ENCODE assay signal across 19 cellular contexts in genomic region chr12:106243620-106244019, GRCh38. TPM values are rescaled to one million over a fixed set of nuclear protein-coding genes. Genes with fewer than 3 reads are reported as not detected.
DNase-seq lines count a peak whose midpoint lies in the region; ATAC-seq, FAIRE-seq and TF ChIP-seq lines count a peak whose summit lies in the region.
"Had no signal": no experiment of that assay in that cellular context is flagged by ENCODE, and none has a peak within 500 bp of the region (broad histone marks: within the 10 kb centered on the region; RNA-seq: fewer than 3 reads in every experiment).

No MANE protein-coding gene starts in this region.

- H3F3A ChIP-seq in neural cell (ENCODE audit: insufficient read depth, low read length, poor library complexity, severe bottlenecking) = no peaks in the 10 kb centered on the region

- H2AFZ ChIP-seq in GM12878 (ENCODE audit: control insufficient read depth, low read depth, low read length) (no peak overlapping the region), neural cell (ENCODE audit: low read depth, low read length) (no peak overlapping the region)

- H3K4me3 ChIP-seq in heart right ventricle (no peak overlapping the region), GM12878 (no peak overlapping the region), neural cell (ENCODE audit: low read length) (peak overlapping the region; percentile 25)

- POLR2A ChIA-PET in GM12878 (lab: Charles Lee) = no interaction called here

- RAD21 ChIA-PET in GM12878 (lab: Charles Lee; ENCODE audit: unreplicated experiment) = no interaction called here

- no peaks in the 10 kb centered on the region for H3K9me3 ChIP-seq in heart right ventricle
- no peaks in the 10 kb centered on the region for H3K9me3 ChIP-seq in GM12878 (replicated peaks; ENCODE audit: control insufficient read depth, insufficient read depth, low read length)
- no peaks in the 10 kb centered on the region for H3K9me3 ChIP-seq in neural cell (ENCODE audit: low read length)

- TF ChIP-seq EP300 in GM12878 (IDR thresholded peaks at IDR 0.05; ENCODE audit: borderline replicate concordance in 1 of 2, control insufficient read depth in 1 of 2, low read depth in 2 of 2, low read length in 2 of 2) (no peak), neural cell (conservative IDR thresholded peaks at IDR 0.05; ENCODE audit: poor library complexity, severe bottlenecking) (no peak)

- H3K36me3 ChIP-seq in heart right ventricle (peaks cover 0 to 54% (median 15%) of the 10 kb centered on the region in 9 donors), GM12878 (ENCODE audit: control insufficient read depth in 2 of 2, insufficient read depth in 2 of 2, low read length in 1 of 2) (peaks cover 0 to 10% of the 10 kb centered on the region in 2 experiments; a peak in 2 of 4 replicates), neural cell (ENCODE audit: insufficient read depth, low read length) (no peaks in the 10 kb centered on the region)

- CTCF ChIA-PET in GM12878 (lab: Yijun Ruan, JAX) = no interaction called here

- intact Hi-C loops in heart right ventricle (cut with DNase I) (loop anchor here in 1 of 10 donors (10.0 kb wide), 1 partner anchor 61 kb away; the partner anchor contains the start of gene TCP11L2), Right ventricle myocardium inferior (cut with DNase I) (no loop called here), GM12878 (cut with micrococcal nuclease; ENCODE audit: unreplicated experiment) (no loop called here)

- no peak for TF ChIP-seq POLR2A in GM12878 (IDR thresholded peaks at IDR 0.05; ENCODE audit: low read depth, low read length)

- H3K4me2 ChIP-seq in GM12878 (ENCODE audit: control insufficient read depth, insufficient read depth) (peak overlapping the region; percentile 55; the same call in 1 of the 2 replicates), neural cell (ENCODE audit: low read length) (no peak overlapping the region)

- H3K4me1 ChIP-seq in heart right ventricle (peaks cover 14 to 63% (median 39%) of the 10 kb centered on the region in 9 donors), GM12878 (ENCODE audit: control insufficient read depth, insufficient read depth, low read length) (peaks cover 7% of the 10 kb centered on the region)

- SMC1A ChIA-PET in GM12878 (lab: Charles Lee; ENCODE audit: uncharacterized antibody, unreplicated experiment) = interaction anchor here (2.0 kb wide), 1 partner anchor 37 kb away, joined by 7 read pairs; no protein-coding TSS in a partner anchor

- FAIRE-seq in GM12878 (lab: Jason Lieb, UNC) = no peak
- no peak for FAIRE-seq in HTR-8/SVneo (lab: Jason Lieb, UNC)
- FAIRE-seq: A204.1, GM12892, H54, RCC 7860 had no signal

- no peaks in the 10 kb centered on the region for H3K9me2 ChIP-seq in neural cell (ENCODE audit: insufficient read depth, low read length)

- ATAC-seq in heart right ventricle = no peak
- ATAC-seq in Right ventricle myocardium inferior = no peak
- no peak for ATAC-seq in GM12878

- H3K9ac ChIP-seq in GM12878 (ENCODE audit: control insufficient read depth, insufficient read depth, low read length) (no peak overlapping the region), neural cell (ENCODE audit: low read length) (no peak overlapping the region)

- no TSS peak for BruUV-seq in GM12878 (replicated peaks; lab: Mats Ljungman, UMichigan)

- TF ChIP-seq RAD21 in GM12878 (IDR thresholded peaks at IDR 0.05; ENCODE audit: insufficient read depth, low read depth, low read length) (no peak), neural cell (conservative IDR thresholded peaks at IDR 0.05) (no peak)

- H3K27me3 ChIP-seq in heart right ventricle (no peaks in the 10 kb centered on the region), GM12878 (replicated peaks in 1 of 2; ENCODE audit: control insufficient read depth in 2 of 2, insufficient read depth in 2 of 2, low read length in 1 of 2) (peaks cover 0 to 2% of the 10 kb centered on the region in 2 experiments; a peak in 1 of 4 replicates), neural cell (ENCODE audit: insufficient read depth, low read depth, low read length) (no peaks in the 10 kb centered on the region)

- DNase-seq in heart right ventricle = no peak
- DNase-seq in Right ventricle myocardium inferior (ENCODE audit: missing footprints) = no peak
- no peak for DNase-seq in GM12878 (ENCODE audit: low read depth, low spot score)
- peak; percentile 23 for DNase-seq in ureter (ENCODE audit: low spot score)
- no peak for DNase-seq in DMS 273 treated with DMSO at 0.1 percent for 48 hours (lab: John Stamatoyannopoulos, UW)
- DNase-seq in activated CD8-positive, alpha-beta memory T cell treated with anti-CD3 and anti-CD28 coated beads, Interleukin-2, amount 50 U/mL, for 48 hours = no peak
- no peak for DNase-seq in HTR-8/SVneo (ENCODE audit: insufficient read length, low spot score)
- DNase-seq: C1 segment of cervical spinal cord, GDM1, MV-4-11, NCI-H1417 treated with DMSO at 0.1 percent for 48 hours, NCI-H1930, NCI-H526 treated with DMSO at 0.1 percent for 48 hours, SIG-M5 had no signal

- peak overlapping the region in 6 of 10 donors; percentile 11 to 100 (median 22) for H3K27ac ChIP-seq in heart right ventricle
- no peak overlapping the region for H3K27ac ChIP-seq in GM12878 (ENCODE audit: control insufficient read depth, insufficient read depth)
- no peak overlapping the region for H3K27ac ChIP-seq in neural cell (ENCODE audit: low read length)

- H3K79me2 ChIP-seq in GM12878 (ENCODE audit: control insufficient read depth, insufficient read depth, low read length) (peaks cover 14% of the 10 kb centered on the region), neural cell (replicated peaks; ENCODE audit: insufficient read depth, low read length) (peaks cover 34% of the 10 kb centered on the region)

- no peaks in the 10 kb centered on the region for H4K20me1 ChIP-seq in GM12878 (ENCODE audit: control insufficient read depth, insufficient read depth)
- no peaks in the 10 kb centered on the region for H4K20me1 ChIP-seq in neural cell (ENCODE audit: insufficient read depth)

- TF ChIP-seq CTCF in heart right ventricle (IDR thresholded peaks at IDR 0.05) (no peak), GM12878 (IDR thresholded peaks at IDR 0.05 in 2 of 3, conservative IDR thresholded peaks at IDR 0.05 in 1 of 3; ENCODE audit: control insufficient read depth in 2 of 3, extremely low read depth in 1 of 3, insufficient read depth in 1 of 3, low read depth in 3 of 3, low read length in 3 of 3) (no peak), neural cell (IDR thresholded peaks at IDR 0.05; ENCODE audit: poor library complexity, severe bottlenecking) (no peak)

- in situ Hi-C loops in GM12878 (cut with MboI) = no loop called here

TF ChIP-seq in GM12878, 131 proteins besides CTCF, POLR2A, EP300 and RAD21 (continues in another document):
- TF ChIP-seq HCFC1 (IDR thresholded peaks at IDR 0.05; ENCODE audit: low read length) (no peak), GATAD2B (conservative IDR thresholded peaks at IDR 0.05; ENCODE audit: low read depth) (no peak), PML (IDR thresholded peaks at IDR 0.05; ENCODE audit: low read length) (no peak)

TF ChIP-seq in neural cell, 6 proteins besides CTCF, POLR2A, EP300 and RAD21 (continues in another document):
- TF ChIP-seq MXI1 (conservative IDR thresholded peaks at IDR 0.05; ENCODE audit: poor library complexity, severe bottlenecking) (no peak), POLR2AphosphoS5 (IDR thresholded peaks at IDR 0.05) (no peak)

RNA-seq across cellular contexts. Expression of gene CKAP4, which starts 4.2 kb away (rescaled TPM):
- total RNA-seq in heart right ventricle (10 to 100 TPM; 38.5 to 63.2 (median 47.9) TPM), Right ventricle myocardium inferior (40.2 TPM), GM12878 (2014; rRNA removed) (10.0 TPM in 2 replicates), GM12878 (2014; rRNA removed; fragmentation: Illumina TruSeq; extraction: Trizol) (9.9 and 11.0 TPM in 2 replicates), GM12878 (2021) (23.6 TPM in 2 replicates), ureter (39.7 TPM)
- polyA plus RNA-seq in heart right ventricle (10 to 100 TPM; 12.9 to 40.1 TPM), GM12878 (2011; rRNA removed) (0.39 and 0.61 TPM in 2 replicates), GM12878 (2014; fragmentation: Illumina TruSeq; extraction: Trizol) (20.7 and 21.5 TPM in 2 replicates), GM12878 (2014; fragmentation: Nextera tagmentation; extraction: Ambion mirVana) (10 to 100 TPM in 1 of 2 experiments, 1 to 10 TPM in 1; 5.9 to 11.1 TPM), GM12878 (2014; rRNA removed) (18.0 and 19.9 TPM in 2 replicates), GM12878 (2016; fragmentation: Nextera tagmentation; extraction: Ambion mirVana) (10 to 100 TPM in 1 of 2 experiments, 1 to 10 TPM in 1; 5.6 to 13.4 TPM), neural cell (50.0 and 51.5 TPM in 2 replicates)
- 6.3 and 7.3 TPM in 2 replicates for total RNA-seq in GM12878 (2013; cell fraction: nucleolus; rRNA removed)
- 8.6 TPM for polyA plus RNA-seq in GM12878 (2011; ENCODE audit: low read depth)
- 0.35 and 0.36 TPM in 2 replicates for polyA plus RNA-seq in GM12878 (2011; cell fraction: cytosol; rRNA removed)
- 0.36 and 0.39 TPM in 2 replicates for polyA plus RNA-seq in GM12878 (2011; cell fraction: nucleus; rRNA removed)
- 12.7 and 14.4 TPM in 2 replicates for polyA plus RNA-seq in GM12878 (2012)
- polyA minus RNA-seq in GM12878 (2011; rRNA and poly(A)+ RNA removed) = 0.29 and 0.62 TPM in 2 replicates
- polyA minus RNA-seq in GM12878 (2011; cell fraction: cytosol; rRNA and poly(A)+ RNA removed) = 0.42 and 1.1 TPM in 2 replicates
- 0.12 and 0.29 TPM in 2 replicates for polyA minus RNA-seq in GM12878 (2011; cell fraction: nucleus; rRNA and poly(A)+ RNA removed)
- polyA minus RNA-seq in neural cell = 42.9 and 49.1 TPM in 2 replicates

RNA-seq across cellular contexts. Expression of gene TCP11L2, which starts 58.9 kb away (rescaled TPM):
- total RNA-seq in heart right ventricle = 100 to 1,000 TPM in 9 of 10 donors, 10 to 100 TPM in 1; 77.6 to 168 (median 120) TPM
- 10 to 100 TPM in 1 of 2 donors, 1 to 10 TPM in 1; 4.9 to 15.4 TPM for polyA plus RNA-seq in heart right ventricle
- total RNA-seq in Right ventricle myocardium inferior = 93.7 TPM
- total RNA-seq in GM12878 (2013; cell fraction: nucleolus; rRNA removed) = 24.2 and 28.7 TPM in 2 replicates
- 1.1 and 1.4 TPM in 2 replicates for total RNA-seq in GM12878 (2014; rRNA removed)
- total RNA-seq in GM12878 (2014; rRNA removed; fragmentation: Illumina TruSeq; extraction: Trizol) = 1.6 and 1.8 TPM in 2 replicates
- 1.4 and 1.9 TPM in 2 replicates for total RNA-seq in GM12878 (2021)
- 1.2 TPM for polyA plus RNA-seq in GM12878 (2011; ENCODE audit: low read depth)
- 5.0 and 6.9 TPM in 2 replicates for polyA plus RNA-seq in GM12878 (2011; rRNA removed)
- polyA plus RNA-seq in GM12878 (2011; cell fraction: cytosol; rRNA removed) = 2.4 and 3.2 TPM in 2 replicates
- polyA plus RNA-seq in GM12878 (2011; cell fraction: nucleus; rRNA removed) = 4.1 and 5.0 TPM in 2 replicates
- 1.4 and 1.7 TPM in 2 replicates for polyA plus RNA-seq in GM12878 (2012)
- 0.48 and 0.66 TPM in 2 replicates for polyA plus RNA-seq in GM12878 (2014; fragmentation: Illumina TruSeq; extraction: Trizol)
- polyA plus RNA-seq in GM12878 (2014; fragmentation: Nextera tagmentation; extraction: Ambion mirVana) = under 1 TPM; 0.18 to 0.29 TPM
- 0.79 and 1.2 TPM in 2 replicates for polyA plus RNA-seq in GM12878 (2014; rRNA removed)
- polyA plus RNA-seq in GM12878 (2016; fragmentation: Nextera tagmentation; extraction: Ambion mirVana) = under 1 TPM; 0.20 to 0.28 TPM
- polyA minus RNA-seq in GM12878 (2011; rRNA and poly(A)+ RNA removed) = 12.8 and 16.0 TPM in 2 replicates
- 2.9 and 3.5 TPM in 2 replicates for polyA minus RNA-seq in GM12878 (2011; cell fraction: cytosol; rRNA and poly(A)+ RNA removed)
- 12.4 and 14.3 TPM in 2 replicates for polyA minus RNA-seq in GM12878 (2011; cell fraction: nucleus; rRNA and poly(A)+ RNA removed)
- polyA plus RNA-seq in neural cell = 16.6 and 17.8 TPM in 2 replicates
- polyA minus RNA-seq in neural cell = 44.6 and 45.0 TPM in 2 replicates
- 19.6 TPM for total RNA-seq in ureter

Comparison
In these comparisons a context has a peak if more than half of its experiments do, and no peak if none do; other contexts are left out.
1. H3K27ac ChIP-seq: peak in heart right ventricle (6 of 10); none in GM12878 (single experiment) and neural cell (single experiment).